In genomic region chr6:33758807-33759206, GRCh38 we compare ENCODE assay signal across 17 cellular contexts. TPM values are rescaled to one million over a fixed set of nuclear protein-coding genes. Genes with fewer than 3 reads are reported as not detected.
"Had no signal": no experiment of that assay in that cellular context is flagged by ENCODE, and none has a peak within 500 bp of the region (broad histone marks: within the 10 kb centered on the region; RNA-seq: fewer than 3 reads in every experiment).

No MANE protein-coding gene starts in this region.

- H3K27ac ChIP-seq: dorsolateral prefrontal cortex, heart left ventricle, ovary, testis had no signal

- ATAC-seq: activated T-cell treated with anti-CD3 and anti-CD28 coated beads, Interleukin-2, amount 50 U/mL, for 72 hours; heart left ventricle had no signal

- H3K27ac Mint-ChIP-seq: activated naive CD8-positive, alpha-beta T cell treated with anti-CD3 and anti-CD28 coated beads, Interleukin-2, amount 10 ng/mL, durations not matched to agents 7 days and 5 days; activated T-cell treated with anti-CD3 and anti-CD28 coated beads, Interleukin-2, amount 50 U/mL, for 72 hours; stimulated activated naive CD8-positive, alpha-beta T cell treated with anti-CD3 and anti-CD28 coated beads, Interleukin-15, Interleukin-2, amounts not matched to agents 100 ng/mL and 50 ng/mL, for 24 hours; T-helper 2 cell treated with Interferon-gamma antibody and Interleukin-4, amounts not matched to agents 5 μg/mL and 100 μg/mL, for 36 hours had no signal

- H3K4me3 ChIP-seq: dorsolateral prefrontal cortex, heart left ventricle, ovary, testis had no signal

- H3K4me3 Mint-ChIP-seq: activated naive CD8-positive, alpha-beta T cell treated with anti-CD3 and anti-CD28 coated beads, Interleukin-2, amount 10 ng/mL, durations not matched to agents 7 days and 5 days; activated T-cell treated with anti-CD3 and anti-CD28 coated beads, Interleukin-2, amount 50 U/mL, for 72 hours; neural crest cell; stimulated activated naive CD8-positive, alpha-beta T cell treated with anti-CD3 and anti-CD28 coated beads, Interleukin-15, Interleukin-2, amounts not matched to agents 100 ng/mL and 50 ng/mL, for 24 hours; T-helper 2 cell treated with Interferon-gamma antibody and Interleukin-4, amounts not matched to agents 5 μg/mL and 100 μg/mL, for 36 hours had no signal

- DNase-seq: activated CD4-positive, alpha-beta T cell treated with anti-CD3 and anti-CD28 coated beads for 1 hour; activated CD4-positive, alpha-beta T cell treated with anti-CD3 and anti-CD28 coated beads, Interleukin-2, amount 50 U/mL, for 48 hours; activated naive CD8-positive, alpha-beta T cell treated with anti-CD3 and anti-CD28 coated beads, Interleukin-2, amount 10 ng/mL, durations not matched to agents 7 days and 5 days; activated T-cell treated with anti-CD3 and anti-CD28 coated beads, Interleukin-2, amount 50 U/mL, for 72 hours; anterior cingulate cortex; dorsolateral prefrontal cortex; heart left ventricle; ovary; stimulated activated CD4-positive, alpha-beta T cell treated with anti-CD3 and anti-CD28 coated beads, Interleukin-2, amount 100 ng/mL, for 48 hours; stimulated activated CD8-positive, alpha-beta memory T cell treated with anti-CD3 and anti-CD28 coated beads, Interleukin-4, amount 100 ng/mL, for 48 hours; testis had no signal

- H3K27me3 ChIP-seq: dorsolateral prefrontal cortex, heart left ventricle, ovary, testis had no signal

- H3K27me3 Mint-ChIP-seq: stimulated activated naive CD8-positive, alpha-beta T cell treated with anti-CD3 and anti-CD28 coated beads, Interleukin-15, Interleukin-2, amounts not matched to agents 100 ng/mL and 50 ng/mL, for 24 hours had no signal

- H3K9me3 ChIP-seq: heart left ventricle, ovary, testis had no signal

- H3K36me3 Mint-ChIP-seq: activated naive CD8-positive, alpha-beta T cell treated with anti-CD3 and anti-CD28 coated beads, Interleukin-2, amount 10 ng/mL, durations not matched to agents 7 days and 5 days had no signal

- H3K36me3 ChIP-seq: heart left ventricle, ovary had no signal

- H3K9me3 Mint-ChIP-seq: activated naive CD8-positive, alpha-beta T cell treated with anti-CD3 and anti-CD28 coated beads, Interleukin-2, amount 10 ng/mL, durations not matched to agents 7 days and 5 days; activated T-cell treated with anti-CD3 and anti-CD28 coated beads, Interleukin-2, amount 50 U/mL, for 72 hours; neural crest cell; stimulated activated naive CD8-positive, alpha-beta T cell treated with anti-CD3 and anti-CD28 coated beads, Interleukin-15, Interleukin-2, amounts not matched to agents 100 ng/mL and 50 ng/mL, for 24 hours; T-helper 2 cell treated with Interferon-gamma antibody and Interleukin-4, amounts not matched to agents 5 μg/mL and 100 μg/mL, for 36 hours had no signal

- H3K4me1 Mint-ChIP-seq: activated naive CD8-positive, alpha-beta T cell treated with anti-CD3 and anti-CD28 coated beads, Interleukin-2, amount 10 ng/mL, durations not matched to agents 7 days and 5 days had no signal

RNA-seq across cellular contexts. Expression of gene IP6K3, which starts 12.1 kb away (rescaled TPM):
- total RNA-seq: activated naive CD8-positive, alpha-beta T cell treated with anti-CD3 and anti-CD28 coated beads, Interleukin-2, amount 10 ng/mL, durations not matched to agents 7 days and 5 days; activated T-cell treated with anti-CD3 and anti-CD28 coated beads, Interleukin-2, amount 50 U/mL, for 72 hours; frontal cortex had no signal

RNA-seq across cellular contexts. Expression of gene MLN, which starts 45.0 kb away (rescaled TPM):
- total RNA-seq: activated naive CD8-positive, alpha-beta T cell treated with anti-CD3 and anti-CD28 coated beads, Interleukin-2, amount 10 ng/mL, durations not matched to agents 7 days and 5 days; activated T-cell treated with anti-CD3 and anti-CD28 coated beads, Interleukin-2, amount 50 U/mL, for 72 hours; cerebellum; dorsolateral prefrontal cortex; frontal cortex; heart left ventricle; left lobe of liver; neural crest cell; ovary; testis had no signal
- polyA plus RNA-seq: heart left ventricle, ovary had no signal
